8 cellular contexts compared by ENCODE assay signal in genomic region chr16:11667221-11667823, GRCh38. TPM values are rescaled to one million over a fixed set of nuclear protein-coding genes. Genes with fewer than 3 reads are reported as not detected.
DNase-seq lines count a peak whose midpoint lies in the region; ATAC-seq and TF ChIP-seq lines count a peak whose summit lies in the region.

No MANE protein-coding gene starts in this region.

- no peak for ATAC-seq in activated T-cell treated with anti-CD3 and anti-CD28 coated beads, Interleukin-2, amount 50 U/mL, for 4 hours

- H3K36me3 ChIP-seq in SU-DHL-6 (ENCODE audit: low read length) (no peaks in the 10 kb centered on the region), iPS-15b (ENCODE audit: control insufficient read depth, insufficient read depth, low read length) (peaks cover 4% of the 10 kb centered on the region), stomach (no peaks in the 10 kb centered on the region)

- no peaks in the 10 kb centered on the region for H3K79me2 ChIP-seq in SU-DHL-6 (ENCODE audit: insufficient read depth, low read length)

- no peaks in the 10 kb centered on the region for H3K9me3 Mint-ChIP-seq in activated T-cell treated with anti-CD3 and anti-CD28 coated beads, Interleukin-2, amount 50 U/mL, for 4 hours

- no peak for TF ChIP-seq POLR2A in stomach (IDR thresholded peaks at IDR 0.05)

- H3K9me3 ChIP-seq in SU-DHL-6 (ENCODE audit: insufficient read depth, low read length) (no peaks in the 10 kb centered on the region), iPS-15b (ENCODE audit: control insufficient read depth, insufficient read depth, low read length) (no peaks in the 10 kb centered on the region), stomach (no peaks in the 10 kb centered on the region)

- H3K27me3 ChIP-seq in SU-DHL-6 (ENCODE audit: low read length) (no peaks in the 10 kb centered on the region), iPS-15b (ENCODE audit: control insufficient read depth, insufficient read depth, low read length) (peaks cover 2% of the 10 kb centered on the region), stomach (no peaks in the 10 kb centered on the region)

- H3F3A ChIP-seq in SU-DHL-6 (ENCODE audit: insufficient read depth): no peaks in the 10 kb centered on the region

- peak overlapping the region; percentile 69 for H2AFZ ChIP-seq in SU-DHL-6 (ENCODE audit: low read depth, low read length, severe bottlenecking)

- H3K27ac ChIP-seq in SU-DHL-6 (ENCODE audit: low read depth, low read length): no peak overlapping the region
- H3K27ac ChIP-seq in stomach: peak overlapping the region in 3 of 5 donors; percentile 46 to 81 (median 77)

- H3K4me3 ChIP-seq in SU-DHL-6 (ENCODE audit: insufficient read depth, low read length, poor library complexity, severe bottlenecking) (peak overlapping the region; percentile 64), iPS-15b (ENCODE audit: low read depth, low read length) (peak overlapping the region; percentile 56), stomach (peak overlapping the region in 2 of 4 donors; percentile 53 to 54)

- H3K27me3 Mint-ChIP-seq in activated T-cell treated with anti-CD3 and anti-CD28 coated beads, Interleukin-2, amount 50 U/mL, for 4 hours (ENCODE audit: low read depth): no peaks in the 10 kb centered on the region

- H3K9ac ChIP-seq in SU-DHL-6 (ENCODE audit: low read length) (peak overlapping the region; percentile 48; the same call in 1 of the 2 replicates), iPS-15b (ENCODE audit: low read depth, low read length) (no peak overlapping the region)

- 84 to 89% (median 85%) methylated on average over 10 to 11 of the region's 11 CpGs for WGBS in stomach, 5 donors

- no peak for TF ChIP-seq EP300 in stomach (IDR thresholded peaks at IDR 0.05)

- no peaks in the 10 kb centered on the region for H3K9me2 ChIP-seq in SU-DHL-6 (replicated peaks; ENCODE audit: insufficient read depth, low read length)

- peak overlapping the region; percentile 66 for H3K4me3 Mint-ChIP-seq in activated T-cell treated with anti-CD3 and anti-CD28 coated beads, Interleukin-2, amount 50 U/mL, for 4 hours

- peaks cover 18% of the 10 kb centered on the region for H3K4me1 ChIP-seq in iPS-15b (ENCODE audit: control insufficient read depth, insufficient read depth, low read length)
- H3K4me1 ChIP-seq in stomach: peaks cover 33 to 50% (median 41%) of the 10 kb centered on the region in 4 donors

- TF ChIP-seq CTCF in SU-DHL-6 (IDR thresholded peaks at IDR 0.05; ENCODE audit: insufficient read depth, low read length, poor library complexity, severe bottlenecking) (no peak), stomach (IDR thresholded peaks at IDR 0.05) (no peak)

- peak overlapping the region; percentile 60 for H3K4me2 ChIP-seq in SU-DHL-6 (ENCODE audit: low read depth, low read length, poor library complexity, severe bottlenecking)

- no peaks in the 10 kb centered on the region for H3K36me3 Mint-ChIP-seq in activated T-cell treated with anti-CD3 and anti-CD28 coated beads, Interleukin-2, amount 50 U/mL, for 4 hours (ENCODE audit: insufficient read depth)

- peaks cover 68% of the 10 kb centered on the region for H3K4me1 Mint-ChIP-seq in activated T-cell treated with anti-CD3 and anti-CD28 coated beads, Interleukin-2, amount 50 U/mL, for 4 hours (ENCODE audit: low read depth)

- H4K20me1 ChIP-seq in SU-DHL-6 (ENCODE audit: low read depth, low read length): no peaks in the 10 kb centered on the region

- no peak for DNase-seq in activated T-cell treated with anti-CD3 and anti-CD28 coated beads, Interleukin-2, amount 50 U/mL, for 4 hours
- DNase-seq in activated T-cell treated with anti-CD3 and anti-CD28 coated beads for 4 hours: no peak
- no peak for DNase-seq in stomach
- no peak for DNase-seq in DMS153 treated with DMSO at 0.1 percent for 48 hours (lab: John Stamatoyannopoulos, UW; ENCODE audit: unreplicated experiment)
- no peak for DNase-seq in UCSD-AML1 (lab: John Stamatoyannopoulos, UW; ENCODE audit: unreplicated experiment)
- DNase-seq in NCI-H1694 treated with DMSO at 0.1 percent for 48 hours (lab: John Stamatoyannopoulos, UW): no peak

- intact Hi-C loops in stomach (cut with DNase I; ENCODE audit: low total_unique reads): no loop called here

RNA-seq across cellular contexts. Expression of gene SNN, which starts 0.9 kb away (rescaled TPM):
- 1 to 10 TPM; 6.5 to 8.3 (median 7.6) TPM for total RNA-seq in activated T-cell treated with anti-CD3 and anti-CD28 coated beads, Interleukin-2, amount 50 U/mL, for 4 hours
- 10 to 100 TPM in 4 of 5 donors, 1 to 10 TPM in 1; 2.9 to 25.0 (median 16.0) TPM for total RNA-seq in stomach
- 10 to 100 TPM in 2 of 3 donors, 1 to 10 TPM in 1; 8.5 to 14.0 (median 11.3) TPM for polyA plus RNA-seq in stomach
